7 cellular contexts compared by ENCODE assay signal in genomic region chr9:7704543-7704942, GRCh38.
"Had no signal": no experiment of that assay in that cellular context is flagged by ENCODE, and none has a peak within 500 bp of the region (broad histone marks: within the 10 kb centered on the region; RNA-seq: fewer than 3 reads in every experiment).

No MANE protein-coding gene starts in this region.

- H3K4me3 ChIP-seq: K562 had no signal

- FAIRE-seq: HepG2, HTR-8/SVneo, K562 had no signal

- H3K4me3 Mint-ChIP-seq: IgD-negative memory B cell had no signal

- ATAC-seq: HepG2, K562 had no signal

- DNase-seq: IMR-90, KBM-7 had no signal

- H3K9me3 Mint-ChIP-seq: IgD-negative memory B cell had no signal

- H3K4me1 Mint-ChIP-seq: IgD-negative memory B cell had no signal

- H3K27ac ChIP-seq: HL-60 had no signal

- H3K36me3 Mint-ChIP-seq: IgD-negative memory B cell had no signal
